26 cellular contexts compared by ENCODE assay signal in genomic region chr17:1302761-1303160, GRCh38. TPM values are rescaled to one million over a fixed set of nuclear protein-coding genes. Genes with fewer than 3 reads are reported as not detected.
DNase-seq lines count a peak whose midpoint lies in the region; ATAC-seq and TF ChIP-seq lines count a peak whose summit lies in the region.
"Had no signal": no experiment of that assay in that cellular context is flagged by ENCODE, and none has a peak within 500 bp of the region (broad histone marks: within the 10 kb centered on the region; RNA-seq: fewer than 3 reads in every experiment).

No MANE protein-coding gene starts in this region.

- H4K20me1 ChIP-seq in osteoblast (ENCODE audit: insufficient read depth, low read length) = no peaks in the 10 kb centered on the region
- H4K20me1 ChIP-seq: BLaER1 had no signal

- no peak for ATAC-seq in T-helper 17 cell
- ATAC-seq in HG03521 (IDR thresholded peaks at IDR 0.05; ENCODE audit: unreplicated experiment) = no peak
- ATAC-seq: GM12878 had no signal

- no peaks in the 10 kb centered on the region for H3K4me1 ChIP-seq in osteoblast (ENCODE audit: insufficient read depth, low read length)
- H3K4me1 ChIP-seq: BE2C had no signal

- peaks cover 10% of the 10 kb centered on the region for H3K27me3 Mint-ChIP-seq in T-helper 17 cell

- no peak for TF ChIP-seq CTCF in osteoblast (IDR thresholded peaks at IDR 0.05; ENCODE audit: extremely low read depth, low read depth, low read length)

- H3K79me2 ChIP-seq in osteoblast (ENCODE audit: insufficient read depth, low read length) = no peaks in the 10 kb centered on the region

- H3K27me3 ChIP-seq in H7 (ENCODE audit: control insufficient read depth, insufficient read depth, low read length) (peaks cover 4% of the 10 kb centered on the region), osteoblast (ENCODE audit: insufficient read depth, low read length) (peaks cover 15% of the 10 kb centered on the region)

- H3K27ac Mint-ChIP-seq in T-helper 17 cell = peak overlapping the region; percentile 21
- H3K27ac Mint-ChIP-seq: CD4-positive, alpha-beta memory T cell; CD4-positive, CD25-positive, alpha-beta regulatory T cell had no signal

- no peak overlapping the region for H3K4me3 ChIP-seq in H7 (ENCODE audit: insufficient read depth, low read depth, low read length)
- H3K4me3 ChIP-seq in osteoblast (ENCODE audit: insufficient read depth, low read length) = no peak overlapping the region
- H3K4me3 ChIP-seq: BLaER1, GM12878 had no signal

- no peak overlapping the region for H3K27ac ChIP-seq in osteoblast (ENCODE audit: low read depth, low read length)
- H3K27ac ChIP-seq: BLaER1 had no signal

- H3K4me2 ChIP-seq in osteoblast (ENCODE audit: insufficient read depth, low read length) = no peak overlapping the region
- H3K4me2 ChIP-seq: BLaER1 had no signal

- H3K36me3 Mint-ChIP-seq in T-helper 17 cell (ENCODE audit: low read depth) = no peaks in the 10 kb centered on the region
- H3K36me3 Mint-ChIP-seq: CD14-positive monocyte; CD4-positive, alpha-beta memory T cell; CD4-positive, CD25-positive, alpha-beta regulatory T cell; CD8-positive, alpha-beta memory T cell had no signal

- no peak overlapping the region for H2AFZ ChIP-seq in osteoblast (ENCODE audit: low read length)

- DNase-seq in H7 = peak; percentile 71
- DNase-seq in T-helper 17 cell = no peak
- peak; percentile 81 for DNase-seq in osteoblast (ENCODE audit: insufficient read length, low spot score, missing footprints)
- DNase-seq in NCI-H2081 treated with DMSO at 0.1 percent for 48 hours (lab: John Stamatoyannopoulos, UW) = no peak
- DNase-seq: 8988T; ACHN; BE2C; C1 segment of cervical spinal cord; CD4-positive, alpha-beta memory T cell; CD4-positive, CD25-positive, alpha-beta regulatory T cell; CD8-positive, alpha-beta memory T cell; COR-L47; DMS 273 treated with DMSO at 0.1 percent for 48 hours; DMS153; DMS53; DMS79; DND-41; EL; GDM1 had no signal

- H3K36me3 ChIP-seq in H7 (replicated peaks; ENCODE audit: control insufficient read depth, insufficient read depth, low read length) (no peaks in the 10 kb centered on the region), osteoblast (ENCODE audit: insufficient read depth, low read length) (no peaks in the 10 kb centered on the region)
- H3K36me3 ChIP-seq: BE2C, BLaER1 had no signal

- H3K9me3 ChIP-seq in T-helper 17 cell (ENCODE audit: control insufficient read depth, low read length, poor library complexity, severe bottlenecking) (no peaks in the 10 kb centered on the region), osteoblast (ENCODE audit: low read depth, low read length) (no peaks in the 10 kb centered on the region)
- H3K9me3 ChIP-seq: BE2C, BLaER1 had no signal

- no peak overlapping the region for H3K4me3 Mint-ChIP-seq in T-helper 17 cell
- H3K4me3 Mint-ChIP-seq: CD14-positive monocyte; CD4-positive, CD25-positive, alpha-beta regulatory T cell; CD8-positive, alpha-beta memory T cell had no signal

- peaks cover 7% of the 10 kb centered on the region for H3K4me1 Mint-ChIP-seq in T-helper 17 cell
- H3K4me1 Mint-ChIP-seq: CD14-positive monocyte had no signal

RNA-seq across cellular contexts. Expression of gene TRARG1, which starts 23.3 kb away (rescaled TPM):
- total RNA-seq in H7 (2014; rRNA removed; shearing (Covaris generic)) = not detected in 2 replicates
- total RNA-seq in T-helper 17 cell (not detected), osteoblast (not detected in 2 replicates)
- total RNA-seq: A673; CD4-positive, alpha-beta memory T cell; CD8-positive, alpha-beta memory T cell; Daoy; GM12878 had no signal

RNA-seq across cellular contexts. Expression of gene BHLHA9, which starts 32.5 kb away (rescaled TPM):
- total RNA-seq in H7 (2014; rRNA removed; shearing (Covaris generic)) = not detected in 2 replicates
- total RNA-seq in T-helper 17 cell = not detected
- not detected in 2 replicates for total RNA-seq in osteoblast
- total RNA-seq: A673; CD4-positive, alpha-beta memory T cell; CD4-positive, CD25-positive, alpha-beta regulatory T cell; CD8-positive, alpha-beta memory T cell; Daoy; G401; GM12878 had no signal

Comparison
In these comparisons a context has a peak if more than half of its experiments do, and no peak if none do; other contexts are left out.
1. DNase-seq: peak in H7 (single experiment) and osteoblast (single experiment); none in T-helper 17 cell (0 of 3) and NCI-H2081 treated with DMSO at 0.1 percent for 48 hours (single experiment).